Comparison of ENCODE assay signal across 1 cellular context in the genomic region with DNA sequence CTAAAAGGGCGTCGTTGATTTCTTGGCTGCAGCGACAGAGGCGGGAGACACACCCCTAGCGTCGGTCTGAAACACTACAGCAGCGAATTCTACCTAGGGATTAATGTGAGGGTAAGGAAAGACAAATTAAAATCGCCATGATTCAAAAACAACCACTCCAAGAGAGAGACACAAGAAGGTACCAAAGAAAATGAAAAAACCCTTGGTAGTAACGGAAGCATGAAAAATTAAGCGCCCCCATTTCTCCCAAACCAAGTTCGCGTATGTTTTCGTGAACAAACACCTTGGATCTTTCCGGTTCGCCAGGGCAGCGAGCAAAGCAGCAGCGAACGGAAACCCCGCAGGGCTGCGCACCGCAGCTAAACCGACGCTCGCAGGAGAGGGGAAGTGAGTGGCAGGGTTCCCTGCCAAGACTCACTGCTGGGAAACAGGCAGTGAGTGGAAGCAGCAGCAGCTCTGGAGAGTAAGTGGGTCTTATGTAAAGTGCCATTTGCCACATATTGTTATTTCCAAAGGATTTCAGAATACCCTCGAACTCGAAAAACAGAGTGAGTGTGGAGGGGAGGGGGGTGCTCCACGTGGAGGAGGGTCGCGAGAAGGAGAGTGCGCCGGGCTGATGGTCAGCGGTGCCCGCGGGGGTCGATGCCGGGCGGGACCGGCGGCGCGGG.
TF ChIP-seq lines count a peak whose summit lies in the region.

No MANE protein-coding gene starts in this region.

TF ChIP-seq in K562, 482 proteins besides CTCF, POLR2A, EP300 and RAD21 (continued from another document and continues in another):
- TF ChIP-seq MBD1 (CRISPR knock-in tag; IDR thresholded peaks at IDR 0.05), result no peak
- TF ChIP-seq NFATC3 (IDR thresholded peaks at IDR 0.05), result no peak
- 0 out of 2 replicates have a peak, but pooled peaks have one; percentile 10 for TF ChIP-seq SMARCA4 (IDR thresholded peaks at IDR 0.05)
- no peak; the same call in 1 of the 2 replicates for TF ChIP-seq SNIP1 (IDR thresholded peaks at IDR 0.05; ENCODE audit: low read depth)
- no peak for TF ChIP-seq CC2D1A (IDR thresholded peaks at IDR 0.05)
- no peak for TF ChIP-seq FOXJ3 (CRISPR knock-in tag; IDR thresholded peaks at IDR 0.05)
- TF ChIP-seq, protein P1, sequence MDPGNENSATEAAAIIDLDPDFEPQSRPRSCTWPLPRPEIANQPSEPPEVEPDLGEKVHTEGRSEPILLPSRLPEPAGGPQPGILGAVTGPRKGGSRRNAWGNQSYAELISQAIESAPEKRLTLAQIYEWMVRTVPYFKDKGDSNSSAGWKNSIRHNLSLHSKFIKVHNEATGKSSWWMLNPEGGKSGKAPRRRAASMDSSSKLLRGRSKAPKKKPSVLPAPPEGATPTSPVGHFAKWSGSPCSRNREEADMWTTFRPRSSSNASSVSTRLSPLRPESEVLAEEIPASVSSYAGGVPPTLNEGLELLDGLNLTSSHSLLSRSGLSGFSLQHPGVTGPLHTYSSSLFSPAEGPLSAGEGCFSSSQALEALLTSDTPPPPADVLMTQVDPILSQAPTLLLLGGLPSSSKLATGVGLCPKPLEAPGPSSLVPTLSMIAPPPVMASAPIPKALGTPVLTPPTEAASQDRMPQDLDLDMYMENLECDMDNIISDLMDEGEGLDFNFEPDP (CRISPR knock-in tag; IDR thresholded peaks at IDR 0.05), result no peak
- no peak for TF ChIP-seq HIVEP1 (CRISPR knock-in tag; IDR thresholded peaks at IDR 0.05)
- TF ChIP-seq THRB (CRISPR knock-in tag; conservative IDR thresholded peaks at IDR 0.05), result no peak
- no peak for TF ChIP-seq ZNF140 (CRISPR knock-in tag; IDR thresholded peaks at IDR 0.05)
- TF ChIP-seq, protein P2, sequence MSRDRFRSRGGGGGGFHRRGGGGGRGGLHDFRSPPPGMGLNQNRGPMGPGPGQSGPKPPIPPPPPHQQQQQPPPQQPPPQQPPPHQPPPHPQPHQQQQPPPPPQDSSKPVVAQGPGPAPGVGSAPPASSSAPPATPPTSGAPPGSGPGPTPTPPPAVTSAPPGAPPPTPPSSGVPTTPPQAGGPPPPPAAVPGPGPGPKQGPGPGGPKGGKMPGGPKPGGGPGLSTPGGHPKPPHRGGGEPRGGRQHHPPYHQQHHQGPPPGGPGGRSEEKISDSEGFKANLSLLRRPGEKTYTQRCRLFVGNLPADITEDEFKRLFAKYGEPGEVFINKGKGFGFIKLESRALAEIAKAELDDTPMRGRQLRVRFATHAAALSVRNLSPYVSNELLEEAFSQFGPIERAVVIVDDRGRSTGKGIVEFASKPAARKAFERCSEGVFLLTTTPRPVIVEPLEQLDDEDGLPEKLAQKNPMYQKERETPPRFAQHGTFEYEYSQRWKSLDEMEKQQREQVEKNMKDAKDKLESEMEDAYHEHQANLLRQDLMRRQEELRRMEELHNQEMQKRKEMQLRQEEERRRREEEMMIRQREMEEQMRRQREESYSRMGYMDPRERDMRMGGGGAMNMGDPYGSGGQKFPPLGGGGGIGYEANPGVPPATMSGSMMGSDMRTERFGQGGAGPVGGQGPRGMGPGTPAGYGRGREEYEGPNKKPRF (IDR thresholded peaks at IDR 0.05; ENCODE audit: low read depth, low read length), result no peak
- no peak for TF ChIP-seq JUNB (CRISPR knock-in tag; conservative IDR thresholded peaks at IDR 0.05)
- TF ChIP-seq BRCA1 (IDR thresholded peaks at IDR 0.05), result no peak
- no peak for TF ChIP-seq BRCA1 (CRISPR knock-in tag; IDR thresholded peaks at IDR 0.05)
- no peak for TF ChIP-seq ESRRA (IDR thresholded peaks at IDR 0.05; ENCODE audit: borderline replicate concordance, low read depth)
- TF ChIP-seq, protein P3, sequence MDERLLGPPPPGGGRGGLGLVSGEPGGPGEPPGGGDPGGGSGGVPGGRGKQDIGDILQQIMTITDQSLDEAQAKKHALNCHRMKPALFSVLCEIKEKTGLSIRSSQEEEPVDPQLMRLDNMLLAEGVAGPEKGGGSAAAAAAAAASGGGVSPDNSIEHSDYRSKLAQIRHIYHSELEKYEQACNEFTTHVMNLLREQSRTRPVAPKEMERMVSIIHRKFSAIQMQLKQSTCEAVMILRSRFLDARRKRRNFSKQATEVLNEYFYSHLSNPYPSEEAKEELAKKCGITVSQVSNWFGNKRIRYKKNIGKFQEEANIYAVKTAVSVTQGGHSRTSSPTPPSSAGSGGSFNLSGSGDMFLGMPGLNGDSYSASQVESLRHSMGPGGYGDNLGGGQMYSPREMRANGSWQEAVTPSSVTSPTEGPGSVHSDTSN (CRISPR knock-in tag; IDR thresholded peaks at IDR 0.05; ENCODE audit: low read depth), result no peak
- TF ChIP-seq, protein P3 (tag; conservative IDR thresholded peaks at IDR 0.05; ENCODE audit: low read depth), result no peak
- TF ChIP-seq TARDBP (IDR thresholded peaks at IDR 0.05), result no peak
- no peak for TF ChIP-seq NCOA4 (IDR thresholded peaks at IDR 0.05; ENCODE audit: partially characterized antibody)
- no peak for TF ChIP-seq CHCHD3 (CRISPR knock-in tag; IDR thresholded peaks at IDR 0.05)
- no peak for TF ChIP-seq ZNF644 (tag; IDR thresholded peaks at IDR 0.05; ENCODE audit: low read depth)
- TF ChIP-seq FIP1L1 (IDR thresholded peaks at IDR 0.05; ENCODE audit: low read depth, low read length, poor library complexity, severe bottlenecking), result peak; percentile 5
- TF ChIP-seq, protein P4, sequence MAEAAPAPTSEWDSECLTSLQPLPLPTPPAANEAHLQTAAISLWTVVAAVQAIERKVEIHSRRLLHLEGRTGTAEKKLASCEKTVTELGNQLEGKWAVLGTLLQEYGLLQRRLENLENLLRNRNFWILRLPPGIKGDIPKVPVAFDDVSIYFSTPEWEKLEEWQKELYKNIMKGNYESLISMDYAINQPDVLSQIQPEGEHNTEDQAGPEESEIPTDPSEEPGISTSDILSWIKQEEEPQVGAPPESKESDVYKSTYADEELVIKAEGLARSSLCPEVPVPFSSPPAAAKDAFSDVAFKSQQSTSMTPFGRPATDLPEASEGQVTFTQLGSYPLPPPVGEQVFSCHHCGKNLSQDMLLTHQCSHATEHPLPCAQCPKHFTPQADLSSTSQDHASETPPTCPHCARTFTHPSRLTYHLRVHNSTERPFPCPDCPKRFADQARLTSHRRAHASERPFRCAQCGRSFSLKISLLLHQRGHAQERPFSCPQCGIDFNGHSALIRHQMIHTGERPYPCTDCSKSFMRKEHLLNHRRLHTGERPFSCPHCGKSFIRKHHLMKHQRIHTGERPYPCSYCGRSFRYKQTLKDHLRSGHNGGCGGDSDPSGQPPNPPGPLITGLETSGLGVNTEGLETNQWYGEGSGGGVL (CRISPR knock-in tag; IDR thresholded peaks at IDR 0.05), result no peak
- TF ChIP-seq, protein P5, sequence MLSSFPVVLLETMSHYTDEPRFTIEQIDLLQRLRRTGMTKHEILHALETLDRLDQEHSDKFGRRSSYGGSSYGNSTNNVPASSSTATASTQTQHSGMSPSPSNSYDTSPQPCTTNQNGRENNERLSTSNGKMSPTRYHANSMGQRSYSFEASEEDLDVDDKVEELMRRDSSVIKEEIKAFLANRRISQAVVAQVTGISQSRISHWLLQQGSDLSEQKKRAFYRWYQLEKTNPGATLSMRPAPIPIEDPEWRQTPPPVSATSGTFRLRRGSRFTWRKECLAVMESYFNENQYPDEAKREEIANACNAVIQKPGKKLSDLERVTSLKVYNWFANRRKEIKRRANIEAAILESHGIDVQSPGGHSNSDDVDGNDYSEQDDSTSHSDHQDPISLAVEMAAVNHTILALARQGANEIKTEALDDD (IDR thresholded peaks at IDR 0.05), result no peak
- no peak for TF ChIP-seq FOXP1 (CRISPR knock-in tag; IDR thresholded peaks at IDR 0.05)
- 0 out of 3 replicates have a peak, but pooled peaks of 1 of the 2 experiments have one; percentile 12 for TF ChIP-seq CBX3 (IDR thresholded peaks at IDR 0.05; ENCODE audit: borderline replicate concordance in 1 of 2, low read length in 2 of 2)
- TF ChIP-seq MCM2 (IDR thresholded peaks at IDR 0.05; ENCODE audit: low read depth), result no peak
- no peak for TF ChIP-seq TAF9B (IDR thresholded peaks at IDR 0.05; ENCODE audit: partially characterized antibody)
- no peak; the same call in 1 of the 2 replicates for TF ChIP-seq ZNF263 (CRISPR knock-in tag; IDR thresholded peaks at IDR 0.05; ENCODE audit: borderline replicate concordance)
- no peak for TF ChIP-seq SIX5 (IDR thresholded peaks at IDR 0.05; ENCODE audit: borderline replicate concordance in 1 of 2, insufficient read depth in 1 of 2, low read depth in 1 of 2, low read length in 2 of 2)
- TF ChIP-seq KAT7 (CRISPR knock-in tag; IDR thresholded peaks at IDR 0.05; ENCODE audit: borderline replicate concordance), result no peak
- TF ChIP-seq RCOR1 (IDR thresholded peaks at IDR 0.05; ENCODE audit: borderline replicate concordance in 1 of 2, low read depth in 2 of 2, low read length in 2 of 2), result no peak
- no peak for TF ChIP-seq MBD2 (IDR thresholded peaks at IDR 0.05; ENCODE audit: borderline replicate concordance, low read depth)
- TF ChIP-seq NFYB (IDR thresholded peaks at IDR 0.05; ENCODE audit: extremely low read depth, insufficient read length), result no peak
- TF ChIP-seq U2AF1 (optimal IDR thresholded peaks at IDR 0.05; ENCODE audit: low read depth, low read length), result no peak
- TF ChIP-seq NCOR1 (IDR thresholded peaks at IDR 0.05), result no peak
- TF ChIP-seq ATF4 (CRISPR knock-in tag; IDR thresholded peaks at IDR 0.05), result no peak
- TF ChIP-seq ZNF780A (CRISPR knock-in tag; IDR thresholded peaks at IDR 0.05), result no peak
- TF ChIP-seq FOXP4 (CRISPR knock-in tag; IDR thresholded peaks at IDR 0.05; ENCODE audit: borderline replicate concordance), result no peak
- peak; percentile 55; the same call in 1 of the 2 replicates for TF ChIP-seq PKNOX1 (IDR thresholded peaks at IDR 0.05)
- TF ChIP-seq PHTF2 (CRISPR knock-in tag; IDR thresholded peaks at IDR 0.05), result no peak
- TF ChIP-seq ETV1 (tag; conservative IDR thresholded peaks at IDR 0.05; ENCODE audit: low read depth), result peak; percentile 71
- no peak for TF ChIP-seq CEBPB (tag; IDR thresholded peaks at IDR 0.05)
- no peak for TF ChIP-seq CCAR2 (IDR thresholded peaks at IDR 0.05; ENCODE audit: low read depth, low read length)
- TF ChIP-seq ZNF274 (IDR thresholded peaks at IDR 0.05; ENCODE audit: borderline replicate concordance, low read depth, low read length), result no peak
- no peak for TF ChIP-seq HES1 (IDR thresholded peaks at IDR 0.05; ENCODE audit: low read depth)
